Comparison of ENCODE assay signal across 15 cellular contexts in the genomic region with DNA sequence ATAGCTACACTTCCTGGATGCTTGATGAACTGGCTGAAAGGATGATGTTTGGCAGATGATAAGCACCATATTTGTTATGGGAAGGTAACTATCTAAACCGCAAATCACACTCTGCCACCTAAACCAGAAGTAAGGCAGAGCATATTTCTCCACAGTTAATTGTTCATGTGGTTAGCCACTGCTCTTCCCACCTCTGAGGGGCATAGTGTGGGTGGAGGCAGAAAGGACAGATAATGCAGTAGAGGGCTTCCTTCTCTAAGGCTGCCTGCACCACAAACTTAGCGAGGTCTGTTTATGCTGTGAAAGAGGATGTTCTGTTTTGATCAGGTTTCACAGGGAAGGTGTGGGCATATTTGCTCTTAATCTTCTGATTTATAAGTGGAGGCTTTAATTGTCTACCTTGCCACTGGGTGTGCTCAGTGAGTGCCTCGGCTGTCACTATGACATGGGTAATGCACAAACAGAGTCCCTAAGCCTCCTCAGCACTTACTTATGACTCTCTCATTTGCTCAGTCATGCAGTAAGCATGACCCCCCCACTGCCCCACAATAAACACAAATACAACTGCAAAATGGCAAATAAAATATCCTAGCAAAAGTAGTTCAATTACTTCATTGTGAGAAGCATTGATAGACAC.
DNase-seq lines count a peak whose midpoint lies in the region; ATAC-seq and TF ChIP-seq lines count a peak whose summit lies in the region.
"Had no signal": no experiment of that assay in that cellular context is flagged by ENCODE, and none has a peak within 500 bp of the region (broad histone marks: within the 10 kb centered on the region; RNA-seq: fewer than 3 reads in every experiment).

No MANE protein-coding gene starts in this region.

- H3K36me3 Mint-ChIP-seq in T-helper 17 cell (ENCODE audit: low read depth): no peaks in the 10 kb centered on the region

- intact Hi-C loops in esophagus squamous epithelium (cut with DNase I): no loop called here
- intact Hi-C loops in thyroid gland (cut with DNase I): no loop called here

- H3K4me3 Mint-ChIP-seq in T-helper 17 cell: peak overlapping the region; percentile 56

- H3K9me3 ChIP-seq in T-helper 17 cell (ENCODE audit: control insufficient read depth, low read length, poor library complexity, severe bottlenecking): no peaks in the 10 kb centered on the region
- H3K9me3 ChIP-seq in iPS-20b (ENCODE audit: insufficient read depth, low read depth, low read length): no peaks in the 10 kb centered on the region
- H3K9me3 ChIP-seq in esophagus squamous epithelium: no peaks in the 10 kb centered on the region
- H3K9me3 ChIP-seq in thyroid gland: no peaks in the 10 kb centered on the region
- H3K9me3 ChIP-seq: uterus had no signal

- H3K4me1 ChIP-seq in iPS-20b (ENCODE audit: insufficient read depth, low read length) (peaks cover 10% of the 10 kb centered on the region), esophagus squamous epithelium (no peaks in the 10 kb centered on the region), thyroid gland (no peaks in the 10 kb centered on the region)
- H3K4me1 ChIP-seq: uterus had no signal

- H3K27me3 Mint-ChIP-seq in T-helper 17 cell: peaks cover 6% of the 10 kb centered on the region

- ATAC-seq in GM18867 (IDR thresholded peaks at IDR 0.05; ENCODE audit: unreplicated experiment) (peak; percentile 44), T-helper 17 cell (peak; percentile 93)
- ATAC-seq: HCT116, left lobe of liver had no signal

- TF ChIP-seq POLR2A in esophagus squamous epithelium (IDR thresholded peaks at IDR 0.05): no peak
- TF ChIP-seq POLR2A in thyroid gland (IDR thresholded peaks at IDR 0.05): no peak

- peak; percentile 38 for DNase-seq in SKM-1 treated with dmso at 0.1 percent for 144 hours (lab: John Stamatoyannopoulos, UW; ENCODE audit: unreplicated experiment)
- DNase-seq in SKM-1 (lab: John Stamatoyannopoulos, UW; ENCODE audit: unreplicated experiment): no peak
- DNase-seq in T-helper 17 cell: peak in 1 of 3 donors; percentile 4
- no peak for DNase-seq in GM19240 (ENCODE audit: insufficient read length, low spot score)
- DNase-seq in esophagus squamous epithelium (lab: John Stamatoyannopoulos, UW): no peak
- no peak for DNase-seq in thyroid gland
- DNase-seq: activated CD8-positive, alpha-beta memory T cell treated with anti-CD3 and anti-CD28 coated beads, Interleukin-2, amount 50 U/mL, for 48 hours; effector CD8-positive, alpha-beta T cell; NCI-H187; small intestine; uterus had no signal

- H3K27me3 ChIP-seq in iPS-20b (ENCODE audit: insufficient read depth, low read length) (no peaks in the 10 kb centered on the region), esophagus squamous epithelium (no peaks in the 10 kb centered on the region), thyroid gland (no peaks in the 10 kb centered on the region)
- H3K27me3 ChIP-seq: uterus had no signal

- no peak for TF ChIP-seq CTCF in esophagus squamous epithelium (IDR thresholded peaks at IDR 0.05)
- TF ChIP-seq CTCF in thyroid gland (IDR thresholded peaks at IDR 0.05): no peak

- 0 out of 2 replicates have a peak overlapping the region, but pooled peaks have one; percentile 10 for H3K9ac ChIP-seq in iPS-20b (ENCODE audit: low read depth, low read length)

- H3K36me3 ChIP-seq in iPS-20b (ENCODE audit: insufficient read depth, low read depth, low read length) (no peaks in the 10 kb centered on the region), esophagus squamous epithelium (no peaks in the 10 kb centered on the region), thyroid gland (no peaks in the 10 kb centered on the region)
- H3K36me3 ChIP-seq: uterus had no signal

- H3K4me1 Mint-ChIP-seq in T-helper 17 cell: peaks cover 3% of the 10 kb centered on the region

- H3K4me3 ChIP-seq in iPS-20b (ENCODE audit: low read length) (no peak overlapping the region), esophagus squamous epithelium (no peak overlapping the region), thyroid gland (replicated peaks in 1 of 3) (no peak overlapping the region)
- H3K4me3 ChIP-seq: uterus had no signal

- peak overlapping the region; percentile 12 for H3K27ac ChIP-seq in iPS-20b (ENCODE audit: low read length)
- H3K27ac ChIP-seq in esophagus squamous epithelium: no peak overlapping the region
- H3K27ac ChIP-seq in thyroid gland: no peak overlapping the region
- H3K27ac ChIP-seq: uterus had no signal

- H3K27ac Mint-ChIP-seq in T-helper 17 cell: no peak overlapping the region

- WGBS in esophagus squamous epithelium, 2 donors: 56 to 59% methylated on average over 3 of the region's 3 CpGs
- WGBS in thyroid gland, 2 donors: 30 to 36% methylated on average over 3 of the region's 3 CpGs
